16 cellular contexts compared by ENCODE assay signal in genomic region chr9:136419092-136419420, GRCh38. TPM values are rescaled to one million over a fixed set of nuclear protein-coding genes. Genes with fewer than 3 reads are reported as not detected.
DNase-seq lines count a peak whose midpoint lies in the region; ATAC-seq, FAIRE-seq and TF ChIP-seq lines count a peak whose summit lies in the region.
"Had no signal": no experiment of that assay in that cellular context is flagged by ENCODE, and none has a peak within 500 bp of the region (broad histone marks: within the 10 kb centered on the region; RNA-seq: fewer than 3 reads in every experiment).

No MANE protein-coding gene starts in this region.

- H3K27ac Mint-ChIP-seq in IgD-negative memory B cell = peak overlapping the region in 2 of 3 donors; percentile 74 to 77
- H3K27ac Mint-ChIP-seq in stimulated activated naive B cell treated with anti-CD40 and anti-IgM and Interleukin-4, amounts not matched to agents 10 μg/mL and 1 μg/mL and 100 μg/mL, for 72 hours = peak overlapping the region; percentile 68
- H3K27ac Mint-ChIP-seq: CD4-positive, alpha-beta T cell had no signal

- intact Hi-C loops in kidney (cut with DNase I) = no loop called here

- ATAC-seq in left lobe of liver (peak; percentile 12), GM21825 (IDR thresholded peaks at IDR 0.05; ENCODE audit: unreplicated experiment) (no peak)
- no peak for ATAC-seq in stimulated activated naive B cell treated with anti-CD40 and anti-IgM and Interleukin-4, amounts not matched to agents 10 μg/mL and 1 μg/mL and 100 μg/mL, for 72 hours (replicated peaks)

- no peaks in the 10 kb centered on the region for H3K4me1 Mint-ChIP-seq in IgD-negative memory B cell
- H3K4me1 Mint-ChIP-seq in stimulated activated naive B cell treated with anti-CD40 and anti-IgM and Interleukin-4, amounts not matched to agents 10 μg/mL and 1 μg/mL and 100 μg/mL, for 72 hours = peaks cover under 1 to 2% of the 10 kb centered on the region in 2 donors

- no peaks in the 10 kb centered on the region for H3K9me3 Mint-ChIP-seq in IgD-negative memory B cell
- H3K9me3 Mint-ChIP-seq in stimulated activated naive B cell treated with anti-CD40 and anti-IgM and Interleukin-4, amounts not matched to agents 10 μg/mL and 1 μg/mL and 100 μg/mL, for 72 hours = no peaks in the 10 kb centered on the region
- H3K9me3 Mint-ChIP-seq: CD4-positive, alpha-beta T cell had no signal

- no peaks in the 10 kb centered on the region for H3K9me3 ChIP-seq in kidney (ENCODE audit: control insufficient read depth in 1 of 2, low read length in 2 of 2)
- H3K9me3 ChIP-seq: Caco-2, HAP-1 had no signal

- no peaks in the 10 kb centered on the region for H3K4me1 ChIP-seq in kidney (ENCODE audit: control insufficient read depth in 1 of 2, insufficient read depth in 1 of 2, low read depth in 1 of 2, low read length in 2 of 2)
- H3K4me1 ChIP-seq: Caco-2, HAP-1 had no signal

- no peak overlapping the region for H3K9ac ChIP-seq in kidney (ENCODE audit: low read length in 2 of 2)
- H3K9ac ChIP-seq: GM23248 had no signal

- no peak overlapping the region for H3K4me3 Mint-ChIP-seq in IgD-negative memory B cell
- H3K4me3 Mint-ChIP-seq in stimulated activated naive B cell treated with anti-CD40 and anti-IgM and Interleukin-4, amounts not matched to agents 10 μg/mL and 1 μg/mL and 100 μg/mL, for 72 hours = no peak overlapping the region
- H3K4me3 Mint-ChIP-seq: CD4-positive, alpha-beta T cell had no signal

- no peak overlapping the region for H3K4me3 ChIP-seq in kidney (ENCODE audit: low read length in 2 of 2)
- H3K4me3 ChIP-seq: GM23248, HAP-1 had no signal

- no peak for TF ChIP-seq CTCF in kidney (IDR thresholded peaks at IDR 0.05; ENCODE audit: borderline replicate concordance, extremely low read depth, insufficient read depth)

- FAIRE-seq in kidney (lab: Jason Lieb, UNC) = no peak
- FAIRE-seq: A204.1, D721Med, G401.6 had no signal

- H3K36me3 Mint-ChIP-seq in IgD-negative memory B cell = peaks cover 2% of the 10 kb centered on the region
- H3K36me3 Mint-ChIP-seq in stimulated activated naive B cell treated with anti-CD40 and anti-IgM and Interleukin-4, amounts not matched to agents 10 μg/mL and 1 μg/mL and 100 μg/mL, for 72 hours = peaks cover 43 to 50% of the 10 kb centered on the region in 2 donors

- H3K27me3 Mint-ChIP-seq in IgD-negative memory B cell = no peaks in the 10 kb centered on the region
- no peaks in the 10 kb centered on the region for H3K27me3 Mint-ChIP-seq in stimulated activated naive B cell treated with anti-CD40 and anti-IgM and Interleukin-4, amounts not matched to agents 10 μg/mL and 1 μg/mL and 100 μg/mL, for 72 hours
- H3K27me3 Mint-ChIP-seq: CD4-positive, alpha-beta T cell had no signal

- H3K36me3 ChIP-seq in kidney (ENCODE audit: control insufficient read depth in 1 of 2, insufficient read depth in 2 of 2, low read length in 2 of 2) = peaks cover 42 to 68% of the 10 kb centered on the region in 2 donors

- DNase-seq in left lobe of liver (ENCODE audit: low spot score) (no peak), Ammon's horn (ENCODE audit: low spot score) (no peak), kidney (no peak)
- no peak for DNase-seq in stimulated activated naive B cell treated with anti-CD40 and anti-IgM and Interleukin-4, amounts not matched to agents 10 μg/mL and 1 μg/mL and 100 μg/mL, for 72 hours
- DNase-seq: ACHN; Caco-2; CD4-positive, alpha-beta T cell; GM23248; KG1 had no signal

- no peak overlapping the region for H3K27ac ChIP-seq in kidney (ENCODE audit: low read depth in 2 of 2, low read length in 2 of 2)
- H3K27ac ChIP-seq: C4-2B, GM23248 had no signal

RNA-seq across cellular contexts. Expression of gene PMPCA, which starts 8.6 kb away (rescaled TPM):
- polyA plus RNA-seq in IgD-negative memory B cell (35.0 TPM), kidney (ENCODE audit: insufficient read depth, low read depth, low replicate concordance) (50.1 TPM)
- total RNA-seq in left lobe of liver (59.3 TPM), kidney (45.6 TPM)

RNA-seq across cellular contexts. Expression of gene ENTR1, which starts 8.6 kb away (rescaled TPM):
- polyA plus RNA-seq in IgD-negative memory B cell (7.4 TPM), kidney (ENCODE audit: insufficient read depth, low read depth, low replicate concordance) (25.9 TPM)
- total RNA-seq in left lobe of liver (39.5 TPM), kidney (36.2 TPM)

RNA-seq across cellular contexts. Expression of gene SNAPC4, which starts 19.1 kb away (rescaled TPM):
- polyA plus RNA-seq in IgD-negative memory B cell (3.8 TPM), kidney (ENCODE audit: insufficient read depth, low read depth, low replicate concordance) (3.2 TPM)
- total RNA-seq in left lobe of liver (7.2 TPM), kidney (11.0 TPM)

RNA-seq across cellular contexts. Expression of gene INPP5E, which starts 20.6 kb away (rescaled TPM):
- polyA plus RNA-seq in IgD-negative memory B cell = 6.9 TPM
- 8.8 TPM for total RNA-seq in left lobe of liver
- 14.0 TPM for total RNA-seq in kidney
- polyA plus RNA-seq in kidney (ENCODE audit: insufficient read depth, low read depth, low replicate concordance) = 6.9 TPM

RNA-seq across cellular contexts. Expression of gene CARD9, which starts 45.6 kb away (rescaled TPM):
- polyA plus RNA-seq in IgD-negative memory B cell (0.26 TPM), kidney (ENCODE audit: insufficient read depth, low read depth, low replicate concordance) (1.5 TPM)
- total RNA-seq in left lobe of liver (2.1 TPM), kidney (7.0 TPM)
